1 cellular context compared by ENCODE assay signal in genomic region chr12:121261397-121261796, GRCh38.
TF ChIP-seq lines count a peak whose summit lies in the region.

No MANE protein-coding gene starts in this region.

TF ChIP-seq in WTC11, 78 proteins besides CTCF, POLR2A, EP300 and RAD21 (continued from another document):
- TF ChIP-seq ZNF512 (CRISPR knock-in tag; IDR thresholded peaks at IDR 0.05; ENCODE audit: borderline replicate concordance): no peak
- TF ChIP-seq ARID4B (CRISPR knock-in tag; IDR thresholded peaks at IDR 0.05; ENCODE audit: borderline replicate concordance): no peak
- no peak for TF ChIP-seq SMAD4 (CRISPR knock-in tag; IDR thresholded peaks at IDR 0.05)
- TF ChIP-seq CBFB (CRISPR knock-in tag; IDR thresholded peaks at IDR 0.05; ENCODE audit: low read depth): no peak
- TF ChIP-seq ZNF263 (CRISPR knock-in tag; IDR thresholded peaks at IDR 0.05; ENCODE audit: low read depth): no peak
- no peak for TF ChIP-seq TEAD4 (CRISPR knock-in tag; IDR thresholded peaks at IDR 0.05)
